In genomic region chr4:152033621-152034020, GRCh38 we compare ENCODE assay signal across 25 cellular contexts.
"Had no signal": no experiment of that assay in that cellular context is flagged by ENCODE, and none has a peak within 500 bp of the region (broad histone marks: within the 10 kb centered on the region; RNA-seq: fewer than 3 reads in every experiment).

No MANE protein-coding gene starts in this region.

- H2AFZ ChIP-seq: hepatocyte, parathyroid adenoma had no signal

- H3K36me3 ChIP-seq: esophagus squamous epithelium, left lung, right lobe of liver, stomach, suprapubic skin, tibial nerve had no signal

- H3K9me3 Mint-ChIP-seq: activated B cell treated with CpG ODN at 0.5 μM for 24 hours; activated naive CD8-positive, alpha-beta T cell treated with anti-CD3 and anti-CD28 coated beads for 36 hours; activated T-cell treated with anti-CD3 and anti-CD28 coated beads, Interleukin-2, amount 50 U/mL, for 24 hours; activated T-helper 2 cell treated with anti-CD3 and anti-CD28 coated beads, Interferon-gamma antibody, Interleukin-2, Interleukin-4, amounts not matched to agents 10 μg/mL and 5 μg/mL and 100 μg/mL, durations not matched to agents 14 hours and 24 hours and 36 hours; immature natural killer cell; nephron progenitor cell; stimulated activated effector memory CD8-positive, alpha-beta T cell treated with anti-CD3 and anti-CD28 coated beads, Interleukin-12 subunit alpha, Interleukin-12 subunit beta, amount 100 ng/mL, for 72 hours had no signal

- ATAC-seq: activated CD4-positive, alpha-beta T cell treated with anti-CD3 and anti-CD28 coated beads for 36 hours; body of pancreas; right lobe of liver; stimulated activated effector memory CD8-positive, alpha-beta T cell treated with anti-CD3 and anti-CD28 coated beads, Interleukin-12 subunit alpha, Interleukin-12 subunit beta, amount 100 ng/mL, for 72 hours had no signal

- H3K9me3 ChIP-seq: body of pancreas, esophagus squamous epithelium, left lung, right lobe of liver, stomach, suprapubic skin, tibial nerve had no signal

- DNase-seq: activated B cell treated with CpG ODN at 0.5 μM for 24 hours; activated CD4-positive, alpha-beta T cell treated with anti-CD3 and anti-CD28 coated beads for 36 hours; activated CD4-positive, alpha-beta T cell treated with anti-CD3 and anti-CD28 coated beads, Interleukin-2, amount 50 U/mL, for 4 hours; activated CD8-positive, alpha-beta memory T cell treated with anti-CD3 and anti-CD28 coated beads for 24 hours; activated CD8-positive, alpha-beta memory T cell treated with anti-CD3 and anti-CD28 coated beads, Interleukin-2, amount 50 U/mL, for 4 hours; activated naive CD4-positive, alpha-beta T cell treated with Interleukin-2 at 50 U/mL for 16 hours; activated naive CD8-positive, alpha-beta T cell treated with anti-CD3 and anti-CD28 coated beads for 36 hours; activated T-cell treated with anti-CD3 and anti-CD28 coated beads, Interleukin-2, amount 50 U/mL, for 24 hours; body of pancreas; caudate nucleus; esophagus squamous epithelium; immature natural killer cell; left lung; nephron progenitor cell; right lobe of liver; stimulated activated CD4-positive, alpha-beta T cell treated with anti-CD3 and anti-CD28 coated beads, Interleukin-1b, Interleukin-23, amount 100 ng/mL, for 48 hours; stomach; T-helper 1 cell had no signal

- H3K4me3 ChIP-seq: body of pancreas, esophagus squamous epithelium, hepatocyte, left lung, right lobe of liver, skin epidermis, stomach, suprapubic skin, tibial nerve had no signal

- H3K4me1 ChIP-seq: body of pancreas, esophagus squamous epithelium, left lung, parathyroid adenoma, right lobe of liver, suprapubic skin, tibial nerve had no signal

- H3K9ac ChIP-seq: parathyroid adenoma had no signal

- H3K27me3 ChIP-seq: body of pancreas, esophagus squamous epithelium, hepatocyte, left lung, right lobe of liver, stomach, suprapubic skin, tibial nerve had no signal

- H3K27ac Mint-ChIP-seq: activated B cell treated with CpG ODN at 0.5 μM for 24 hours; activated CD4-positive, alpha-beta T cell treated with anti-CD3 and anti-CD28 coated beads for 36 hours; activated naive CD8-positive, alpha-beta T cell treated with anti-CD3 and anti-CD28 coated beads for 36 hours; activated T-cell treated with anti-CD3 and anti-CD28 coated beads, Interleukin-2, amount 50 U/mL, for 24 hours; activated T-helper 2 cell treated with anti-CD3 and anti-CD28 coated beads, Interferon-gamma antibody, Interleukin-2, Interleukin-4, amounts not matched to agents 10 μg/mL and 5 μg/mL and 100 μg/mL, durations not matched to agents 14 hours and 24 hours and 36 hours; immature natural killer cell; nephron progenitor cell; stimulated activated effector memory CD8-positive, alpha-beta T cell treated with anti-CD3 and anti-CD28 coated beads, Interleukin-12 subunit alpha, Interleukin-12 subunit beta, amount 100 ng/mL, for 72 hours had no signal

- H3K4me2 ChIP-seq: hepatocyte had no signal

- H3K27me3 Mint-ChIP-seq: activated B cell treated with CpG ODN at 0.5 μM for 24 hours; activated CD4-positive, alpha-beta T cell treated with anti-CD3 and anti-CD28 coated beads for 36 hours; activated naive CD8-positive, alpha-beta T cell treated with anti-CD3 and anti-CD28 coated beads for 36 hours; activated T-cell treated with anti-CD3 and anti-CD28 coated beads, Interleukin-2, amount 50 U/mL, for 24 hours had no signal

- H3K36me3 Mint-ChIP-seq: activated naive CD8-positive, alpha-beta T cell treated with anti-CD3 and anti-CD28 coated beads for 36 hours; immature natural killer cell; stimulated activated effector memory CD8-positive, alpha-beta T cell treated with anti-CD3 and anti-CD28 coated beads, Interleukin-12 subunit alpha, Interleukin-12 subunit beta, amount 100 ng/mL, for 72 hours had no signal

- H3K4me1 Mint-ChIP-seq: activated B cell treated with CpG ODN at 0.5 μM for 24 hours; stimulated activated effector memory CD8-positive, alpha-beta T cell treated with anti-CD3 and anti-CD28 coated beads, Interleukin-12 subunit alpha, Interleukin-12 subunit beta, amount 100 ng/mL, for 72 hours had no signal

- H3K79me2 ChIP-seq: hepatocyte, parathyroid adenoma had no signal

- H3K27ac ChIP-seq: body of pancreas, esophagus squamous epithelium, hepatocyte, left lung, parathyroid adenoma, right lobe of liver, skin epidermis, stomach, suprapubic skin, tibial nerve had no signal

- H3K4me3 Mint-ChIP-seq: activated B cell treated with CpG ODN at 0.5 μM for 24 hours; activated CD4-positive, alpha-beta T cell treated with anti-CD3 and anti-CD28 coated beads for 36 hours; activated naive CD8-positive, alpha-beta T cell treated with anti-CD3 and anti-CD28 coated beads for 36 hours; activated T-cell treated with anti-CD3 and anti-CD28 coated beads, Interleukin-2, amount 50 U/mL, for 24 hours; immature natural killer cell; nephron progenitor cell; stimulated activated effector memory CD8-positive, alpha-beta T cell treated with anti-CD3 and anti-CD28 coated beads, Interleukin-12 subunit alpha, Interleukin-12 subunit beta, amount 100 ng/mL, for 72 hours had no signal
